Comparison of ENCODE assay signal across 1 cellular context in the genomic region with DNA sequence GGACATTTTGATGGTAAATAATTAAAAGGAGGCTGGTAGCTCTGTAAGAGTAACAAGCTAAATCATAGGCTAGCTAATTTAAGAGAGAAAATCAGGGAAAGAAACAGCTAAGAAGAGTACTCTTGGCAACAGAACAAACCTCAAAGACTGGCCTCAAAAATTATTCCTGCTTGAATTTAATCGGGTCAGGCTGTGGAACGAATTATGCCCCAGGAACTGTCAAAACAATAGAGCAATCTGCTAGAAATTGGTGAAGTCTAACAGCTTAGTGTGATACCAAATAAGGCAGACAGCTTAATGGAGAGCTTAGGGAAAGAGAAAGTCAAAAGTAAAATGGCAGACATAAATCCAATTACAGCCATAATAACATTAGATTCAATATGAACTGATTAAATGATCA.
TF ChIP-seq lines count a peak whose summit lies in the region.

No MANE protein-coding gene starts in this region.

TF ChIP-seq in SK-N-SH, 30 proteins besides CTCF, POLR2A, EP300 and RAD21 (continued from another document):
- TF ChIP-seq, protein P1, sequence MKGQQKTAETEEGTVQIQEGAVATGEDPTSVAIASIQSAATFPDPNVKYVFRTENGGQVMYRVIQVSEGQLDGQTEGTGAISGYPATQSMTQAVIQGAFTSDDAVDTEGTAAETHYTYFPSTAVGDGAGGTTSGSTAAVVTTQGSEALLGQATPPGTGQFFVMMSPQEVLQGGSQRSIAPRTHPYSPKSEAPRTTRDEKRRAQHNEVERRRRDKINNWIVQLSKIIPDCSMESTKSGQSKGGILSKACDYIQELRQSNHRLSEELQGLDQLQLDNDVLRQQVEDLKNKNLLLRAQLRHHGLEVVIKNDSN (IDR thresholded peaks at IDR 0.05; ENCODE audit: borderline replicate concordance, low read depth) = no peak
- TF ChIP-seq GATA2 (CRISPR knock-in tag; IDR thresholded peaks at IDR 0.05) (no peak), RFX5 (IDR thresholded peaks at IDR 0.05; ENCODE audit: low read length) (no peak)
- TF ChIP-seq, protein P2, sequence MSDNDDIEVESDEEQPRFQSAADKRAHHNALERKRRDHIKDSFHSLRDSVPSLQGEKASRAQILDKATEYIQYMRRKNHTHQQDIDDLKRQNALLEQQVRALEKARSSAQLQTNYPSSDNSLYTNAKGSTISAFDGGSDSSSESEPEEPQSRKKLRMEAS (IDR thresholded peaks at IDR 0.05; ENCODE audit: low read depth) = no peak
TF ChIP-seq in SK-N-SH: peak in this region for 0.
